1 cellular context compared by ENCODE assay signal in genomic region chr16:57372372-57373116, GRCh38.
TF ChIP-seq lines count a peak whose summit lies in the region.

Gene CX3CL1, plus strand, starts transcription at chr16:57372490. Its CDS starts 79 bp downstream, at chr16:57372569.

TF ChIP-seq in HepG2, 621 proteins besides CTCF, POLR2A, EP300 and RAD21 (continued from another document and continues in another):
- TF ChIP-seq ZHX2 (IDR thresholded peaks at IDR 0.05; ENCODE audit: low read depth) = no peak
- TF ChIP-seq ZHX2 (CRISPR knock-in tag; IDR thresholded peaks at IDR 0.05; ENCODE audit: borderline replicate concordance) = 0 out of 2 replicates have a peak, but pooled peaks have one; percentile 89
- TF ChIP-seq ZNF3 (CRISPR knock-in tag; IDR thresholded peaks at IDR 0.05) = no peak
- 0 out of 2 replicates have a peak, but pooled peaks have one; percentile 56 for TF ChIP-seq HINFP (CRISPR knock-in tag; IDR thresholded peaks at IDR 0.05; ENCODE audit: low read depth)
- no peak for TF ChIP-seq RFX1 (IDR thresholded peaks at IDR 0.05)
- peak; percentile 96 for TF ChIP-seq TBL1XR1 (IDR thresholded peaks at IDR 0.05; ENCODE audit: borderline replicate concordance, low read length, partially characterized antibody)
- TF ChIP-seq U2AF1 (optimal IDR thresholded peaks at IDR 0.05; ENCODE audit: low read depth, low read length) = peak; percentile 79
- TF ChIP-seq SRSF9 (IDR thresholded peaks at IDR 0.05; ENCODE audit: borderline replicate concordance, insufficient read depth, low read depth, low read length, poor library complexity, severe bottlenecking) = no peak
- peak; percentile 54; the same call in 1 of the 2 replicates for TF ChIP-seq NFKB2 (CRISPR knock-in tag; IDR thresholded peaks at IDR 0.05; ENCODE audit: borderline replicate concordance)
- no peak; the same call in 1 of the 2 replicates for TF ChIP-seq ZFAT (CRISPR knock-in tag; conservative IDR thresholded peaks at IDR 0.05)
- no peak for TF ChIP-seq LRRFIP1 (CRISPR knock-in tag; conservative IDR thresholded peaks at IDR 0.05)
- TF ChIP-seq MIXL1 (CRISPR knock-in tag; IDR thresholded peaks at IDR 0.05) = no peak; the same call in 1 of the 2 replicates
- TF ChIP-seq ZBTB43 (CRISPR knock-in tag; conservative IDR thresholded peaks at IDR 0.05) = peak; percentile 88
- TF ChIP-seq RBFOX2 (IDR thresholded peaks at IDR 0.05; ENCODE audit: low read depth, low read length) = peak; percentile 97
- peak; percentile 26; the same call in 1 of the 2 replicates for TF ChIP-seq MXD4 (CRISPR knock-in tag; IDR thresholded peaks at IDR 0.05)
- peak; percentile 59; the same call in 1 of the 2 replicates for TF ChIP-seq NRL (CRISPR knock-in tag; IDR thresholded peaks at IDR 0.05; ENCODE audit: borderline replicate concordance)
- no peak for TF ChIP-seq ZNF850 (CRISPR knock-in tag; conservative IDR thresholded peaks at IDR 0.05)
- no peak; the same call in 1 of the 2 replicates for TF ChIP-seq ZNF792 (CRISPR knock-in tag; IDR thresholded peaks at IDR 0.05)
- TF ChIP-seq TMF1 (CRISPR knock-in tag; IDR thresholded peaks at IDR 0.05; ENCODE audit: low read depth) = no peak; the same call in none of the 2 replicates
- TF ChIP-seq TFDP1 (CRISPR knock-in tag; IDR thresholded peaks at IDR 0.05; ENCODE audit: borderline replicate concordance) = peak; percentile 12; the same call in 1 of the 2 replicates
- TF ChIP-seq ZNF598 (CRISPR knock-in tag; IDR thresholded peaks at IDR 0.05; ENCODE audit: borderline replicate concordance) = peak; percentile 78
- no peak for TF ChIP-seq ZNF468 (CRISPR knock-in tag; IDR thresholded peaks at IDR 0.05)
- TF ChIP-seq MLLT10 (CRISPR knock-in tag; IDR thresholded peaks at IDR 0.05) = no peak; the same call in 1 of the 2 replicates
- TF ChIP-seq ONECUT2 (CRISPR knock-in tag; IDR thresholded peaks at IDR 0.05) = peak; percentile 46; the same call in 1 of the 2 replicates
- TF ChIP-seq CENPT (CRISPR knock-in tag; IDR thresholded peaks at IDR 0.05; ENCODE audit: low read depth) = no peak; the same call in 1 of the 2 replicates
- peak; percentile 90 for TF ChIP-seq ZNF709 (CRISPR knock-in tag; IDR thresholded peaks at IDR 0.05)
- no peak; the same call in 1 of the 2 replicates for TF ChIP-seq TCF7 (IDR thresholded peaks at IDR 0.05; ENCODE audit: low read depth)
- TF ChIP-seq ZNF512B (CRISPR knock-in tag; IDR thresholded peaks at IDR 0.05; ENCODE audit: borderline replicate concordance) = 0 out of 2 replicates have a peak, but pooled peaks have one; percentile 76
- peak; percentile 97 for TF ChIP-seq RARG (CRISPR knock-in tag; IDR thresholded peaks at IDR 0.05; ENCODE audit: low read depth)
- peak; percentile 96; the same call in 1 of the 2 replicates for TF ChIP-seq SKIL (CRISPR knock-in tag; IDR thresholded peaks at IDR 0.05; ENCODE audit: borderline replicate concordance)
- TF ChIP-seq GPBP1L1 (CRISPR knock-in tag; IDR thresholded peaks at IDR 0.05) = no peak
- TF ChIP-seq FOXM1 (CRISPR knock-in tag; IDR thresholded peaks at IDR 0.05) = 0 out of 2 replicates have a peak, but pooled peaks have one; percentile 7
- TF ChIP-seq MBNL3 (CRISPR knock-in tag; conservative IDR thresholded peaks at IDR 0.05) = no peak
- TF ChIP-seq FOXO4 (CRISPR knock-in tag; conservative IDR thresholded peaks at IDR 0.05) = peak; percentile 96; the same call in 1 of the 2 replicates
- TF ChIP-seq ZSCAN22 (CRISPR knock-in tag; IDR thresholded peaks at IDR 0.05) = peak; percentile 97
- TF ChIP-seq MTF1 (CRISPR knock-in tag; IDR thresholded peaks at IDR 0.05) = no peak; the same call in 1 of the 2 replicates
- TF ChIP-seq ZNF354B (CRISPR knock-in tag; IDR thresholded peaks at IDR 0.05) = no peak
- TF ChIP-seq ZNF773 (CRISPR knock-in tag; IDR thresholded peaks at IDR 0.05; ENCODE audit: borderline replicate concordance) = no peak; the same call in 1 of the 2 replicates
- TF ChIP-seq NFYB (CRISPR knock-in tag; IDR thresholded peaks at IDR 0.05) = peak; percentile 18
